Comparison of ENCODE assay signal across 8 cellular contexts in the genomic region with DNA sequence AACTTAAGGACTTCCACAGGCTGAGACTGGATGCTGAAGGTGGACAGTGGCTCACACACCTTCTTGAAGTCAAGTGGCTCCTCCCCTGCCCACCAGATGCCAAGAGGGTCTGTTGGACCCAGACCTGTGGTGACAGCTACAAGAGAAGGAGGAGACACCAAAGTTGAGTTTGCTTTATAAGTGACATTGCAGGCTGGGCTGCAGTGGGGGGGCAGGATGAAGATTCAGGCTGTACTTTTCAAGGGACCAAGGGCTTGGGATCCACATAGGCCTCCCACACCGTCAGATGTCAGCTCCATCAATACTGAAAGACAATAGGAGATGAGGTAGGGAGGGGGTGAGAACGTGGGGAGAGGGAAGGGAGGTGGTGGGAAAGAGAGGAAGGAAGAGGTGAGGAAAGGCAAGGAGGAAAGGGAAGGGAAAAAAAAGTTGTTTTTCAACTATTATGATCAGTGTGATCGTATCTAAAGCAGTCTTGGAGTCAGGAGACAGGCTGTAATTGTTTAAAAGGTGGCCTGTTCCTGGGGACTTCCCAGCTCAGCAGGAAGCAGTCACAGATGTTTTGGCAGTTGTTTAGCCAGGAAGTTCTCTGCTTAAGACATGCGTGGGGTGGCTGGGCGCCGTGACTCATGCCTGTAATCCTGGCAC.
A peak's percentile ranks its signal among the peaks of the same experiment; 100 is the strongest.
DNase-seq lines count a peak whose midpoint lies in the region; ATAC-seq and TF ChIP-seq lines count a peak whose summit lies in the region.

No MANE protein-coding gene starts in this region.

- peak overlapping the region; percentile 29 to 36 for H3K27ac ChIP-seq in liver (ENCODE audit: low read depth in 1 of 2, low read length in 2 of 2)

- peak; percentile 39 for DNase-seq in GM04504 (ENCODE audit: low read depth)
- peak; percentile 23 to 81 (median 56) for DNase-seq in T-helper 2 cell
- peak; percentile 24 for DNase-seq in astrocyte of the hippocampus (ENCODE audit: low read depth, low spot score)
- peak; percentile 47 for DNase-seq in stimulated activated CD8-positive, alpha-beta memory T cell treated with anti-CD3 and anti-CD28 coated beads, Interleukin-12 subunit alpha, Interleukin-12 subunit beta, amount 100 ng/mL, for 4 hours (ENCODE audit: low read depth)
- DNase-seq in NCI-H2029 treated with DMSO at 0.1 percent for 48 hours (lab: John Stamatoyannopoulos, UW), result no peak
- no peak for DNase-seq in NCI-H1417 treated with DMSO at 0.1 percent for 48 hours (lab: John Stamatoyannopoulos, UW)

- no peaks in the 10 kb centered on the region for H3K9me3 ChIP-seq in liver (ENCODE audit: control insufficient read depth in 4 of 4, low read length in 3 of 4)

- no peak for TF ChIP-seq CTCF in liver (IDR thresholded peaks at IDR 0.05; ENCODE audit: low read depth, low read length, missing input control)

- peak; percentile 75 for ATAC-seq in HG02938 (IDR thresholded peaks at IDR 0.05; ENCODE audit: unreplicated experiment)

- no peaks in the 10 kb centered on the region for H3K36me3 ChIP-seq in liver (ENCODE audit: control insufficient read depth in 4 of 4, insufficient read depth in 3 of 4, low read depth in 1 of 4, low read length in 3 of 4)

- no peak for TF ChIP-seq RAD21 in liver (IDR thresholded peaks at IDR 0.05)

- WGBS in liver, result 67% methylated on average over 6 of the region's 6 CpGs

- no peak overlapping the region for H3K9ac ChIP-seq in liver (ENCODE audit: low read depth in 1 of 2, low read length in 2 of 2)

- H3K4me1 ChIP-seq in liver (ENCODE audit: control insufficient read depth in 4 of 4, insufficient read depth in 4 of 4, low read length in 3 of 4), result peaks cover 0 to 11% (median 0%) of the 10 kb centered on the region in 4 donors

- H3K27me3 ChIP-seq in liver (ENCODE audit: control insufficient read depth in 4 of 4, insufficient read depth in 4 of 4, low read length in 3 of 4), result no peaks in the 10 kb centered on the region

- H3K4me3 ChIP-seq in liver (ENCODE audit: low read depth in 1 of 3, low read length in 3 of 3), result no peak overlapping the region

TF ChIP-seq in liver, 16 proteins besides CTCF, POLR2A, EP300 and RAD21:
- TF ChIP-seq HNF4A (conservative IDR thresholded peaks at IDR 0.05) (no peak), GABPA (IDR thresholded peaks at IDR 0.05 in 1 of 2, conservative IDR thresholded peaks at IDR 0.05 in 1 of 2) (peak in 1 of 2 donors; percentile 44), JUND (IDR thresholded peaks at IDR 0.05) (peak; percentile 31 to 46)

Comparison
In these comparisons a context has a peak if more than half of its experiments do, and no peak if none do; other contexts are left out.
1. DNase-seq: peak in GM04504 (single experiment), T-helper 2 cell (5 of 5), astrocyte of the hippocampus (single experiment) and stimulated activated CD8-positive, alpha-beta memory T cell treated with anti-CD3 and anti-CD28 coated beads, Interleukin-12 subunit alpha, Interleukin-12 subunit beta, amount 100 ng/mL, for 4 hours (single experiment); none in NCI-H2029 treated with DMSO at 0.1 percent for 48 hours (single experiment) and NCI-H1417 treated with DMSO at 0.1 percent for 48 hours (single experiment).